ENCODE assay signal across 24 cellular contexts in the genomic region with DNA sequence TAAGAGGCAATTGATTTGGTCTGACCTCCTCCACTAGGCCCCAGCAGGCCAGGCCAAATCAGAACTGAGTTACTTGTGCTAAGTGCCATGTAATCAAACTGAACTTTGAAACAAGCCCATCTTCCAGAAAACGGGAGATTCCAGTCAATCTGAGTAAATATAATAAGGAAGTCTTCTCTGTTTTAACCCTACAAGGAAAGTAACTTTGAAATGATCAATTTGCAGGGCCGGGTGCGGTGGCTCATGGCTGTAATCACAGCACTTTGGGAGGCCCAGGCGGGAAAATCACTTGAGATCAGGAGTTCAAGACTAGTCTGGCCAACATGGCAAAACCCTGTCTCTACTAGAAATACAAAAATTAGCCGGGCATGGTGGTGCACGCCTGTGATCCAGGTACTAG.
"Had no signal": no experiment of that assay in that cellular context is flagged by ENCODE, and none has a peak within 500 bp of the region (broad histone marks: within the 10 kb centered on the region; RNA-seq: fewer than 3 reads in every experiment).

No MANE protein-coding gene starts in this region.

- H3K27ac ChIP-seq: adrenal gland, dorsolateral prefrontal cortex, epithelial cell of prostate, foreskin keratinocyte, lower lobe of right lung, thyroid gland had no signal

- H3K4me3 Mint-ChIP-seq: activated CD8-positive, alpha-beta T cell treated with anti-CD3 and anti-CD28 coated beads for 36 hours; activated T-cell treated with anti-CD3 and anti-CD28 coated beads, Interleukin-2, amount 50 U/mL, for 24 hours had no signal

- H3K27me3 Mint-ChIP-seq: activated CD8-positive, alpha-beta T cell treated with anti-CD3 and anti-CD28 coated beads for 36 hours; activated T-cell treated with anti-CD3 and anti-CD28 coated beads, Interleukin-2, amount 50 U/mL, for 24 hours; T-cell had no signal

- H3K4me3 ChIP-seq: adrenal gland, dorsolateral prefrontal cortex, lower lobe of right lung, thyroid gland had no signal

- H3K9me3 Mint-ChIP-seq: T-cell had no signal

- ATAC-seq: activated CD8-positive, alpha-beta T cell treated with anti-CD3 and anti-CD28 coated beads for 36 hours; activated naive CD4-positive, alpha-beta T cell treated with anti-CD3 and anti-CD28 coated beads, Interleukin-2, amount 50 U/mL, for 72 hours; foreskin keratinocyte; lower lobe of right lung; SK-N-SH treated with all-trans-retinoic acid at 6 μM for 48 hours; T-cell had no signal

- H3K36me3 ChIP-seq: adrenal gland, lower lobe of right lung, thyroid gland had no signal

- H3K27ac Mint-ChIP-seq: activated CD8-positive, alpha-beta T cell treated with anti-CD3 and anti-CD28 coated beads for 36 hours; activated naive CD4-positive, alpha-beta T cell treated with anti-CD3 and anti-CD28 coated beads, Interleukin-2, amount 50 U/mL, for 72 hours; activated T-cell treated with anti-CD3 and anti-CD28 coated beads, Interleukin-2, amount 50 U/mL, for 24 hours; T-cell had no signal

- H3K27me3 ChIP-seq: adrenal gland, foreskin keratinocyte, thyroid gland had no signal

- DNase-seq: activated CD4-positive, alpha-beta T cell treated with anti-CD3 and anti-CD28 coated beads for 48 hours; activated CD4-positive, CD25-positive, alpha-beta regulatory T cell; activated CD8-positive, alpha-beta T cell treated with anti-CD3 and anti-CD28 coated beads for 36 hours; activated gamma-delta T cell; activated T-cell treated with anti-CD3 and anti-CD28 coated beads, Interleukin-2, amount 50 U/mL, for 24 hours; adrenal gland; dorsolateral prefrontal cortex; foreskin keratinocyte; glutamatergic neuron; hypothalamus; islet precursor cell; lower lobe of right lung; occipital lobe; stimulated activated CD4-positive, alpha-beta T cell treated with anti-CD3 and anti-CD28 coated beads, Interleukin-12 subunit alpha, Interleukin-12 subunit beta, amount 100 ng/mL, for 4 hours; stimulated activated CD4-positive, alpha-beta T cell treated with anti-CD3 and anti-CD28 coated beads, Interleukin-1b, Interleukin-23, amount 100 ng/mL, for 48 hours; stimulated activated naive CD4-positive, alpha-beta T cell treated with Interleukin-2 at 50 U/mL for 16 hours; T-cell; T1000; thyroid gland had no signal

- H3K9me3 ChIP-seq: adrenal gland, lower lobe of right lung, thyroid gland had no signal

- FAIRE-seq: astrocyte, urothelium cell line had no signal

- H3K4me1 ChIP-seq: foreskin keratinocyte had no signal
